26 cellular contexts compared by ENCODE assay signal in genomic region chr11:104691129-104691528, GRCh38.
"Had no signal": no experiment of that assay in that cellular context is flagged by ENCODE, and none has a peak within 500 bp of the region (broad histone marks: within the 10 kb centered on the region; RNA-seq: fewer than 3 reads in every experiment).

No MANE protein-coding gene starts in this region.

- H3K4me1 ChIP-seq: esophagus muscularis mucosa, psoas muscle, testis, tibial artery, upper lobe of left lung had no signal

- FAIRE-seq: endothelial cell of umbilical vein, frontal cortex, keratinocyte, urothelium cell line had no signal

- H3K9me3 ChIP-seq: esophagus muscularis mucosa, ovary, psoas muscle, testis, tibial artery, upper lobe of left lung had no signal

- H3K36me3 ChIP-seq: esophagus muscularis mucosa, ovary, spleen, tibial artery, upper lobe of left lung had no signal

- ATAC-seq: left ventricle myocardium superior; natural killer cell; psoas muscle; right cardiac atrium; stimulated activated memory B cell treated with anti-CD40 and anti-IgM and Interleukin-4, amounts not matched to agents 10 μg/mL and 1 μg/mL and 100 μg/mL, for 72 hours; stimulated activated naive CD8-positive, alpha-beta T cell treated with anti-CD3 and anti-CD28 coated beads, Interleukin-15, Interleukin-2, amounts not matched to agents 100 U/mL and 50 U/mL, for 24 hours had no signal

- H3K27me3 ChIP-seq: esophagus muscularis mucosa, ovary, spleen, testis, tibial artery, upper lobe of left lung had no signal

- H3K27ac ChIP-seq: coronary artery, esophagus muscularis mucosa, ovary, psoas muscle, skin epidermis, spleen, testis, tibial artery, upper lobe of left lung had no signal

- DNase-seq: dermis blood vessel endothelial cell; effector memory CD4-positive, alpha-beta T cell; head of caudate nucleus; left ventricle myocardium superior; natural killer cell; occipital lobe; ovary; posterior cingulate gyrus; psoas muscle; right cardiac atrium; spleen; stimulated activated CD4-positive, alpha-beta T cell treated with anti-CD3 and anti-CD28 coated beads, Interleukin-4, amount 100 ng/mL, for 4 hours; stimulated activated naive CD8-positive, alpha-beta T cell treated with anti-CD3 and anti-CD28 coated beads, Interleukin-15, Interleukin-2, amounts not matched to agents 100 U/mL and 50 U/mL, for 24 hours; substantia nigra; testis; tibial artery; upper lobe of left lung had no signal

- H3K4me3 ChIP-seq: coronary artery, esophagus muscularis mucosa, lung, ovary, psoas muscle, skin epidermis, spleen, testis, tibial artery, upper lobe of left lung had no signal
